Comparison of ENCODE assay signal across 20 cellular contexts in genomic region chr13:23850134-23850533, GRCh38. TPM values are rescaled to one million over a fixed set of nuclear protein-coding genes. Genes with fewer than 3 reads are reported as not detected.
DNase-seq lines count a peak whose midpoint lies in the region; ATAC-seq, FAIRE-seq and TF ChIP-seq lines count a peak whose summit lies in the region.
"Had no signal": no experiment of that assay in that cellular context is flagged by ENCODE, and none has a peak within 500 bp of the region (broad histone marks: within the 10 kb centered on the region; RNA-seq: fewer than 3 reads in every experiment).

No MANE protein-coding gene starts in this region.

- H3K27ac ChIP-seq in BLaER1 (no peak overlapping the region), GM12878 (ENCODE audit: control insufficient read depth, insufficient read depth) (peak overlapping the region; percentile 51)
- H3K27ac ChIP-seq: C4-2B had no signal

- H3K36me3 ChIP-seq in BLaER1 (no peaks in the 10 kb centered on the region), GM12878 (ENCODE audit: control insufficient read depth in 2 of 2, insufficient read depth in 2 of 2, low read length in 1 of 2) (no peaks in the 10 kb centered on the region)
- H3K36me3 ChIP-seq: HAP-1 had no signal

- peaks cover 54% of the 10 kb centered on the region for H3K4me1 ChIP-seq in BLaER1
- H3K4me1 ChIP-seq in GM12878 (ENCODE audit: control insufficient read depth, insufficient read depth, low read length): peaks cover 55% of the 10 kb centered on the region

- no peak for TF ChIP-seq EP300 in GM12878 (IDR thresholded peaks at IDR 0.05; ENCODE audit: borderline replicate concordance in 1 of 2, control insufficient read depth in 1 of 2, low read depth in 2 of 2, low read length in 2 of 2)

- POLR2A ChIA-PET in GM12878 (lab: Charles Lee): interaction anchor here (0.6 to 1.0 kb wide), 2 partner anchors 43 to 44 kb away, joined by 3 read pairs; no protein-coding TSS in a partner anchor

- H4K20me1 ChIP-seq in BLaER1: no peaks in the 10 kb centered on the region
- H4K20me1 ChIP-seq in GM12878 (ENCODE audit: control insufficient read depth, insufficient read depth): no peaks in the 10 kb centered on the region

- H3K79me2 ChIP-seq in GM12878 (ENCODE audit: control insufficient read depth, insufficient read depth, low read length): no peaks in the 10 kb centered on the region

- H3K4me3 ChIP-seq in BLaER1: no peak overlapping the region
- H3K4me3 ChIP-seq in GM12878: no peak overlapping the region
- H3K4me3 ChIP-seq: HAP-1 had no signal

- H3K9me3 ChIP-seq in BLaER1 (no peaks in the 10 kb centered on the region), GM12878 (replicated peaks; ENCODE audit: control insufficient read depth, insufficient read depth, low read length) (no peaks in the 10 kb centered on the region)
- H3K9me3 ChIP-seq: HAP-1 had no signal

- no peak for TF ChIP-seq RAD21 in GM12878 (IDR thresholded peaks at IDR 0.05; ENCODE audit: insufficient read depth, low read depth, low read length)

- H3K9ac ChIP-seq in BLaER1 (no peak overlapping the region), GM12878 (ENCODE audit: control insufficient read depth, insufficient read depth, low read length) (no peak overlapping the region)

- no peak for TF ChIP-seq CTCF in GM12878 (IDR thresholded peaks at IDR 0.05 in 2 of 3, conservative IDR thresholded peaks at IDR 0.05 in 1 of 3; ENCODE audit: control insufficient read depth in 2 of 3, extremely low read depth in 1 of 3, insufficient read depth in 1 of 3, low read depth in 3 of 3, low read length in 3 of 3)
- TF ChIP-seq CTCF in D721Med (IDR thresholded peaks at IDR 0.05; ENCODE audit: insufficient read depth, missing control alignments): no peak

- DNase-seq in GM12892 (ENCODE audit: insufficient read length): no peak
- no peak for DNase-seq in GM12878 (ENCODE audit: low read depth, low spot score)
- no peak for DNase-seq in D721Med (ENCODE audit: insufficient read length, low spot score)
- DNase-seq in NCI-H2171 (lab: John Stamatoyannopoulos, UW): no peak
- DNase-seq in SHP77 (lab: John Stamatoyannopoulos, UW): no peak
- DNase-seq: ACHN; CD4-positive, alpha-beta memory T cell; DMS153; DMS79 treated with DMSO at 0.1 percent for 48 hours; EL had no signal

- H3K4me2 ChIP-seq in BLaER1: peak overlapping the region; percentile 35
- no peak overlapping the region for H3K4me2 ChIP-seq in GM12878 (ENCODE audit: control insufficient read depth, insufficient read depth)

- in situ Hi-C loops in GM12878 (cut with MboI): no loop called here

- CTCF ChIA-PET in GM12878 (lab: Yijun Ruan, JAX): interaction anchor here (1.8 kb wide), 1 partner anchor 71 kb away, joined by 5 read pairs; no protein-coding TSS in a partner anchor

- FAIRE-seq in GM12892 (lab: Jason Lieb, UNC) (peak; percentile 74), GM12878 (lab: Jason Lieb, UNC) (no peak), islet of Langerhans (lab: Jason Lieb, UNC) (peak; percentile 69), D721Med (lab: Jason Lieb, UNC) (no peak)
- FAIRE-seq: G401.6, H1, HepG2, HTR-8/SVneo had no signal

- 0% methylated on average over 1 of the region's 1 CpG for WGBS in GM12878 (ENCODE audit: insufficient coverage, insufficient replicate concordance, low lambda C conversion rate, missing lambda C conversion rate)

- H3K27me3 ChIP-seq in BLaER1 (no peaks in the 10 kb centered on the region), GM12878 (replicated peaks in 1 of 2; ENCODE audit: control insufficient read depth in 2 of 2, insufficient read depth in 2 of 2, low read length in 1 of 2) (no peaks in the 10 kb centered on the region)

- RAD21 ChIA-PET in GM12878 (lab: Charles Lee; ENCODE audit: unreplicated experiment): interaction anchor here (0.9 to 1.6 kb wide), 4 partner anchors 21 to 72 kb away, joined by 3 to 5 read pairs (median 4); no protein-coding TSS in a partner anchor

- no peak for TF ChIP-seq POLR2A in GM12892 (IDR thresholded peaks at IDR 0.05; ENCODE audit: low read depth, low read length)
- TF ChIP-seq POLR2A in GM12878 (IDR thresholded peaks at IDR 0.05; ENCODE audit: low read depth, low read length): no peak

- SMC1A ChIA-PET in GM12878 (lab: Charles Lee; ENCODE audit: uncharacterized antibody, unreplicated experiment): interaction anchor here (0.9 to 3.3 kb wide), 7 partner anchors 19 to 82 kb away, joined by 3 to 19 read pairs (median 3); no protein-coding TSS in a partner anchor

- peak overlapping the region; percentile 5; the same call in 1 of the 2 replicates for H2AFZ ChIP-seq in GM12878 (ENCODE audit: control insufficient read depth, low read depth, low read length)

- no TSS peak for BruUV-seq in GM12878 (replicated peaks; lab: Mats Ljungman, UMichigan)

- ATAC-seq in GM12878: no peak
- no peak for ATAC-seq in HG03354 (IDR thresholded peaks at IDR 0.05; ENCODE audit: poor library complexity, severe bottlenecking, unreplicated experiment)
- ATAC-seq: HepG2 had no signal

- intact Hi-C loops in GM12878 (cut with micrococcal nuclease; ENCODE audit: unreplicated experiment): no loop called here

TF ChIP-seq in GM12878, 131 proteins besides CTCF, POLR2A, EP300 and RAD21 (continues in another document):
- TF ChIP-seq EGR1 (IDR thresholded peaks at IDR 0.05; ENCODE audit: borderline replicate concordance in 1 of 2, low read depth in 2 of 2, low read length in 2 of 2) (no peak), ZNF592 (IDR thresholded peaks at IDR 0.05) (no peak), SUZ12 (IDR thresholded peaks at IDR 0.05; ENCODE audit: unreplicated experiment) (no peak), NFIC (IDR thresholded peaks at IDR 0.05; ENCODE audit: low read depth, low read length) (peak; percentile 26; the same call in 1 of the 2 replicates)

RNA-seq across cellular contexts. Expression of gene MIPEP, which starts 39.1 kb away (rescaled TPM):
- 25.3 TPM for polyA plus RNA-seq in GM12892 (2012; ENCODE audit: missing spikeins)
- 27.1 and 31.0 TPM in 2 replicates for total RNA-seq in GM12878 (2013; cell fraction: nucleolus; rRNA removed)
- total RNA-seq in GM12878 (2014; rRNA removed) (30.6 and 42.0 TPM in 2 replicates), GM12878 (2014; rRNA removed; fragmentation: Illumina TruSeq; extraction: Trizol) (25.4 and 28.2 TPM in 2 replicates), GM12878 (2021) (35.9 and 38.2 TPM in 2 replicates)
- polyA plus RNA-seq in GM12878 (2011; ENCODE audit: low read depth): 11.8 TPM
- polyA plus RNA-seq in GM12878 (2011; rRNA removed) (36.7 and 42.8 TPM in 2 replicates), GM12878 (2014; fragmentation: Illumina TruSeq; extraction: Trizol) (28.9 and 31.4 TPM in 2 replicates), GM12878 (2014; fragmentation: Nextera tagmentation; extraction: Ambion mirVana) (10 to 100 TPM; 15.6 to 28.2 TPM), GM12878 (2014; rRNA removed) (27.6 and 28.4 TPM in 2 replicates), GM12878 (2016; fragmentation: Nextera tagmentation; extraction: Ambion mirVana) (10 to 100 TPM; 54.2 to 56.2 TPM)
- polyA plus RNA-seq in GM12878 (2011; cell fraction: cytosol; rRNA removed): 21.7 and 24.8 TPM in 2 replicates
- 38.5 and 41.2 TPM in 2 replicates for polyA plus RNA-seq in GM12878 (2011; cell fraction: nucleus; rRNA removed)
- polyA plus RNA-seq in GM12878 (2012): 24.8 and 26.1 TPM in 2 replicates
- polyA minus RNA-seq in GM12878 (2011; rRNA and poly(A)+ RNA removed): 26.4 and 26.6 TPM in 2 replicates
- polyA minus RNA-seq in GM12878 (2011; cell fraction: cytosol; rRNA and poly(A)+ RNA removed): 6.8 TPM in 2 replicates
- 19.9 and 28.6 TPM in 2 replicates for polyA minus RNA-seq in GM12878 (2011; cell fraction: nucleus; rRNA and poly(A)+ RNA removed)

RNA-seq across cellular contexts. Expression of gene C1QTNF9B, which starts 47.2 kb away (rescaled TPM):
- 0.32 TPM for polyA plus RNA-seq in GM12892 (2012; ENCODE audit: missing spikeins)
- total RNA-seq in GM12878 (2013; cell fraction: nucleolus; rRNA removed): not detected in 2 replicates
- not detected in 2 replicates for total RNA-seq in GM12878 (2014; rRNA removed)
- not detected in 2 replicates for total RNA-seq in GM12878 (2014; rRNA removed; fragmentation: Illumina TruSeq; extraction: Trizol)
- total RNA-seq in GM12878 (2021): not detected in 2 replicates
- 0.16 TPM for polyA plus RNA-seq in GM12878 (2011; ENCODE audit: low read depth)
- polyA plus RNA-seq in GM12878 (2011; rRNA removed): not detected in 2 replicates
- polyA plus RNA-seq in GM12878 (2011; cell fraction: cytosol; rRNA removed): not detected in 2 replicates
- polyA plus RNA-seq in GM12878 (2011; cell fraction: nucleus; rRNA removed): not detected in 2 replicates
- polyA plus RNA-seq in GM12878 (2012): 0.35 and 0.38 TPM in 2 replicates
- not detected in 2 replicates for polyA plus RNA-seq in GM12878 (2014; fragmentation: Illumina TruSeq; extraction: Trizol)
- under 1 TPM; 0.10 to 0.20 TPM for polyA plus RNA-seq in GM12878 (2014; fragmentation: Nextera tagmentation; extraction: Ambion mirVana)
- not detected in 2 replicates for polyA plus RNA-seq in GM12878 (2014; rRNA removed)
- under 1 TPM; 0.44 to 0.48 TPM for polyA plus RNA-seq in GM12878 (2016; fragmentation: Nextera tagmentation; extraction: Ambion mirVana)
- not detected in 2 replicates for polyA minus RNA-seq in GM12878 (2011; rRNA and poly(A)+ RNA removed)
- polyA minus RNA-seq in GM12878 (2011; cell fraction: cytosol; rRNA and poly(A)+ RNA removed): not detected in 2 replicates
- not detected in 2 replicates for polyA minus RNA-seq in GM12878 (2011; cell fraction: nucleus; rRNA and poly(A)+ RNA removed)
- total RNA-seq: A172; CD4-positive, alpha-beta memory T cell; H1; HepG2 had no signal
- polyA plus RNA-seq: HepG2 had no signal
